10 cellular contexts compared by ENCODE assay signal in genomic region chr10:89954787-89955566, GRCh38.
DNase-seq lines count a peak whose midpoint lies in the region; ATAC-seq, FAIRE-seq and TF ChIP-seq lines count a peak whose summit lies in the region.
"Had no signal": no experiment of that assay in that cellular context is flagged by ENCODE, and none has a peak within 500 bp of the region (broad histone marks: within the 10 kb centered on the region; RNA-seq: fewer than 3 reads in every experiment).

No MANE protein-coding gene starts in this region.

- DNase-seq in A549 (ENCODE audit: low read depth in 1 of 2, low spot score in 1 of 2) (no peak), GM06990 (ENCODE audit: extremely low read depth, insufficient read length) (no peak), fibroblast of villous mesenchyme (ENCODE audit: low read depth) (no peak), G401 (ENCODE audit: low spot score) (no peak), D341Med (ENCODE audit: low spot score) (no peak)
- DNase-seq: activated CD4-positive, CD25-positive, alpha-beta regulatory T cell treated with anti-CD3 and anti-CD28 coated beads, Interleukin-2, amount 50 U/mL, for 72 hours; NCI-H2029 had no signal

- H3K27me3 ChIP-seq in GM06990 (replicated peaks; ENCODE audit: control insufficient read depth, insufficient read depth, low read length) (no peaks in the 10 kb centered on the region; the same call in 1 of the 2 replicates), OCI-LY1 (ENCODE audit: insufficient read depth, low read length) (no peaks in the 10 kb centered on the region)

- H3K4me3 ChIP-seq in A549 (no peak overlapping the region), GM06990 (replicated peaks; ENCODE audit: low read depth, low read length) (no peak overlapping the region), OCI-LY1 (ENCODE audit: low read depth, low read length, poor library complexity, severe bottlenecking) (no peak overlapping the region), fibroblast of villous mesenchyme (ENCODE audit: low read depth, low read length) (no peak overlapping the region)

- no peaks in the 10 kb centered on the region for H3K9me2 ChIP-seq in OCI-LY1 (ENCODE audit: low read depth, low read length)

- no peaks in the 10 kb centered on the region for H3K4me1 ChIP-seq in A549
- H3K4me1 ChIP-seq in OCI-LY1 (ENCODE audit: insufficient read depth, low read length, severe bottlenecking), result no peaks in the 10 kb centered on the region

- no peak for FAIRE-seq in A549 (lab: Jason Lieb, UNC)

- H3K4me2 ChIP-seq in A549 (no peak overlapping the region), OCI-LY1 (ENCODE audit: low read length) (no peak overlapping the region)

- TF ChIP-seq RAD21 in A549 (conservative IDR thresholded peaks at IDR 0.05 in 1 of 2, IDR thresholded peaks at IDR 0.05 in 1 of 2), result peak; percentile 27 to 31; a peak in 3 of 5 replicates

- H2AFZ ChIP-seq in OCI-LY1 (ENCODE audit: low read length), result no peak overlapping the region

- H3K9me3 ChIP-seq in A549 (no peaks in the 10 kb centered on the region), OCI-LY1 (ENCODE audit: low read length) (no peaks in the 10 kb centered on the region)

- no peaks in the 10 kb centered on the region for H4K20me1 ChIP-seq in OCI-LY1 (ENCODE audit: insufficient read depth, low read length)

- in situ Hi-C loops in G401 (cut with HindIII; ENCODE audit: low sequenced_read_pairs), result no loop called here

- H3K36me3 ChIP-seq in GM06990 (ENCODE audit: control insufficient read depth, insufficient read depth, low read length), result no peaks in the 10 kb centered on the region
- H3K36me3 ChIP-seq in OCI-LY1 (ENCODE audit: insufficient read depth, low read length), result no peaks in the 10 kb centered on the region

- H3K9ac ChIP-seq in OCI-LY1 (ENCODE audit: low read length), result no peak overlapping the region

- no peaks in the 10 kb centered on the region for H3F3A ChIP-seq in OCI-LY1 (ENCODE audit: insufficient read depth, low read length)

- ATAC-seq in A549 (no peak), HG03139 (IDR thresholded peaks at IDR 0.05; ENCODE audit: unreplicated experiment) (no peak), GM19328 (IDR thresholded peaks at IDR 0.05; ENCODE audit: unreplicated experiment) (no peak)

- no peak for TF ChIP-seq POLR2A in A549 (IDR thresholded peaks at IDR 0.05; ENCODE audit: low read length)

- H3K27ac ChIP-seq in A549 (no peak overlapping the region), OCI-LY1 (ENCODE audit: low read depth, low read length, poor library complexity, severe bottlenecking) (no peak overlapping the region)

- H3K79me2 ChIP-seq in OCI-LY1 (ENCODE audit: insufficient read depth, low read length), result no peaks in the 10 kb centered on the region

- TF ChIP-seq EP300 in A549 (IDR thresholded peaks at IDR 0.05), result no peak

- TF ChIP-seq CTCF in A549 (IDR thresholded peaks at IDR 0.05) (peak; percentile 48; the same call in 2 of the 3 replicates), GM06990 (IDR thresholded peaks at IDR 0.05; ENCODE audit: insufficient read depth, low read length, poor library complexity, severe bottlenecking) (peak; percentile 26), OCI-LY1 (IDR thresholded peaks at IDR 0.05; ENCODE audit: low read length) (peak; percentile 38; the same call in 1 of the 2 replicates), fibroblast of villous mesenchyme (IDR thresholded peaks at IDR 0.05; ENCODE audit: insufficient read depth, low read depth, low read length) (peak; percentile 35)

- CTCF ChIA-PET in A549 (lab: Yijun Ruan, JAX), result interaction anchor here (0.5 to 3.2 kb wide), 6 partner anchors 9 to 657 kb away, joined by 3 to 13 read pairs (median 3); no protein-coding TSS in a partner anchor

- POLR2A ChIA-PET in A549 (lab: Yijun Ruan, JAX), result no interaction called here

TF ChIP-seq in A549, 52 proteins besides CTCF, POLR2A, EP300 and RAD21:
- peak; percentile 46; the same call in 2 of the 3 replicates for TF ChIP-seq SMC3 (IDR thresholded peaks at IDR 0.05)
- no peak for TF ChIP-seq RFX5 (IDR thresholded peaks at IDR 0.05)
- no peak for TF ChIP-seq ZNF302 (CRISPR knock-in tag; IDR thresholded peaks at IDR 0.05)
- TF ChIP-seq ZFP36 (IDR thresholded peaks at IDR 0.05; ENCODE audit: borderline replicate concordance, partially characterized antibody), result no peak
